ENCODE assay signal across 23 cellular contexts in genomic region chr2:195570329-195570728, GRCh38.
DNase-seq lines count a peak whose midpoint lies in the region; ATAC-seq, FAIRE-seq and TF ChIP-seq lines count a peak whose summit lies in the region.
"Had no signal": no experiment of that assay in that cellular context is flagged by ENCODE, and none has a peak within 500 bp of the region (broad histone marks: within the 10 kb centered on the region; RNA-seq: fewer than 3 reads in every experiment).

No MANE protein-coding gene starts in this region.

- H3K4me3 Mint-ChIP-seq in activated naive CD4-positive, alpha-beta T cell treated with anti-CD3 and anti-CD28 coated beads, Interleukin-2, amount 50 U/mL, for 24 hours, result peak overlapping the region; percentile 11
- H3K4me3 Mint-ChIP-seq in CD8-positive, alpha-beta T cell, result no peak overlapping the region
- H3K4me3 Mint-ChIP-seq: T-helper 1 cell treated with Interleukin-12 subunit alpha and Interleukin-12 subunit beta and Interleukin-4 antibody, amounts not matched to agents 30 μg/mL and 1 μg/mL, for 36 hours; type B pancreatic cell had no signal

- H3K27me3 Mint-ChIP-seq in activated naive CD4-positive, alpha-beta T cell treated with anti-CD3 and anti-CD28 coated beads, Interleukin-2, amount 50 U/mL, for 24 hours, result no peaks in the 10 kb centered on the region
- no peaks in the 10 kb centered on the region for H3K27me3 Mint-ChIP-seq in CD8-positive, alpha-beta T cell (ENCODE audit: low read depth)
- H3K27me3 Mint-ChIP-seq: type B pancreatic cell had no signal

- peak overlapping the region; percentile 57 for H3K27ac Mint-ChIP-seq in activated naive CD4-positive, alpha-beta T cell treated with anti-CD3 and anti-CD28 coated beads, Interleukin-2, amount 50 U/mL, for 24 hours
- no peak overlapping the region for H3K27ac Mint-ChIP-seq in CD8-positive, alpha-beta T cell
- H3K27ac Mint-ChIP-seq: activated T-helper 2 cell treated with anti-CD3 and anti-CD28 coated beads, Interferon-gamma antibody, Interleukin-2, Interleukin-4, amounts not matched to agents 10 μg/mL and 5 μg/mL and 100 μg/mL, durations not matched to agents 14 hours and 24 hours and 36 hours; type B pancreatic cell had no signal

- H3K4me3 ChIP-seq in endothelial cell of umbilical vein (replicated peaks in 1 of 3; ENCODE audit: insufficient read depth in 1 of 3, low read depth in 1 of 3, low read length in 3 of 3) (no peak overlapping the region), aorta (ENCODE audit: low read length in 2 of 2) (no peak overlapping the region)
- H3K4me3 ChIP-seq in CD8-positive, alpha-beta T cell (ENCODE audit: low read depth, low read length), result no peak overlapping the region

- no peak overlapping the region for H2AFZ ChIP-seq in endothelial cell of umbilical vein (ENCODE audit: low read depth, low read length)

- no peak for ATAC-seq in aorta (ENCODE audit: low FRiP score)
- ATAC-seq in CD8-positive, alpha-beta T cell, result no peak
- ATAC-seq: PC-3 had no signal

- no peak for TF ChIP-seq POLR2A in endothelial cell of umbilical vein (IDR thresholded peaks at IDR 0.05; ENCODE audit: low read depth, low read length)

- CTCF ChIA-PET in endothelial cell of umbilical vein (lab: Charles Lee), result interaction anchor here (1.0 to 1.6 kb wide), 3 partner anchors 13 to 368 kb away, joined by 3 to 5 read pairs (median 3); no protein-coding TSS in a partner anchor
- CTCF ChIA-PET in CD8-positive, alpha-beta T cell (lab: Charles Lee), result interaction anchor here (0.7 to 3.2 kb wide), 7 partner anchors 37 to 107 kb away, joined by 3 to 9 read pairs (median 6); no protein-coding TSS in a partner anchor

- no peak overlapping the region for H3K27ac ChIP-seq in endothelial cell of umbilical vein (ENCODE audit: insufficient read depth, low read depth, low read length)
- no peak overlapping the region for H3K27ac ChIP-seq in aorta (ENCODE audit: low read depth in 1 of 2, low read length in 2 of 2)
- H3K27ac ChIP-seq in CD8-positive, alpha-beta T cell (ENCODE audit: low read depth, low read length), result no peak overlapping the region
- H3K27ac ChIP-seq: C4-2B had no signal

- 86 to 91% methylated on average over 2 of the region's 2 CpGs for WGBS in aorta, 2 donors

- H3K9me3 ChIP-seq in endothelial cell of umbilical vein (replicated peaks; ENCODE audit: control insufficient read depth, insufficient read depth, low read length) (no peaks in the 10 kb centered on the region), aorta (ENCODE audit: control insufficient read depth, low read length) (no peaks in the 10 kb centered on the region)
- H3K9me3 ChIP-seq in CD8-positive, alpha-beta T cell (ENCODE audit: low read length), result no peaks in the 10 kb centered on the region

- POLR2A ChIA-PET in endothelial cell of umbilical vein (lab: Charles Lee), result no interaction called here
- POLR2A ChIA-PET in CD8-positive, alpha-beta T cell (lab: Charles Lee), result interaction anchor here (0.8 to 1.5 kb wide), 4 partner anchors 8 to 86 kb away, joined by 3 to 6 read pairs (median 4); partner anchors contain the start of gene SLC39A10

- no peaks in the 10 kb centered on the region for H3K9me3 Mint-ChIP-seq in activated naive CD4-positive, alpha-beta T cell treated with anti-CD3 and anti-CD28 coated beads, Interleukin-2, amount 50 U/mL, for 24 hours
- H3K9me3 Mint-ChIP-seq in CD8-positive, alpha-beta T cell, result no peaks in the 10 kb centered on the region
- H3K9me3 Mint-ChIP-seq: activated T-helper 2 cell treated with anti-CD3 and anti-CD28 coated beads, Interferon-gamma antibody, Interleukin-2, Interleukin-4, amounts not matched to agents 10 μg/mL and 5 μg/mL and 100 μg/mL, durations not matched to agents 14 hours and 24 hours and 36 hours; type B pancreatic cell had no signal

- no TSS peak for BruUV-seq in endothelial cell of umbilical vein (replicated peaks; lab: Mats Ljungman, UMichigan)

- peaks cover 68% of the 10 kb centered on the region for H3K4me1 Mint-ChIP-seq in activated naive CD4-positive, alpha-beta T cell treated with anti-CD3 and anti-CD28 coated beads, Interleukin-2, amount 50 U/mL, for 24 hours
- H3K4me1 Mint-ChIP-seq in CD8-positive, alpha-beta T cell (ENCODE audit: low read depth), result peaks cover 54% of the 10 kb centered on the region

- FAIRE-seq in endothelial cell of umbilical vein (lab: Jason Lieb, UNC), result no peak

- intact Hi-C loops in endothelial cell of umbilical vein (cut with micrococcal nuclease) (no loop called here), aorta (cut with DNase I) (no loop called here)
- intact Hi-C loops in CD8-positive, alpha-beta T cell (cut with DNase I, micrococcal nuclease), result loop anchor here in 1 of 2 experiments (5.0 kb wide), 1 partner anchor 73 kb away; no protein-coding TSS in a partner anchor

- H3K36me3 ChIP-seq in endothelial cell of umbilical vein (ENCODE audit: control insufficient read depth in 2 of 2, extremely low read depth in 1 of 2, insufficient read depth in 2 of 2, low read length in 2 of 2), result no peaks in the 10 kb centered on the region
- no peaks in the 10 kb centered on the region for H3K36me3 ChIP-seq in aorta (ENCODE audit: control insufficient read depth in 1 of 2, insufficient read depth in 2 of 2, low read length in 1 of 2)
- no peaks in the 10 kb centered on the region for H3K36me3 ChIP-seq in CD8-positive, alpha-beta T cell (ENCODE audit: insufficient read depth, low read length)

- H3K79me2 ChIP-seq in endothelial cell of umbilical vein (ENCODE audit: control insufficient read depth, insufficient read depth, low read length), result no peaks in the 10 kb centered on the region

- H3K27me3 ChIP-seq in endothelial cell of umbilical vein (ENCODE audit: control insufficient read depth in 2 of 2, insufficient read depth in 2 of 2, low read length in 2 of 2) (no peaks in the 10 kb centered on the region), aorta (ENCODE audit: control insufficient read depth in 1 of 2, insufficient read depth in 2 of 2, low read length in 1 of 2) (no peaks in the 10 kb centered on the region)
- H3K27me3 ChIP-seq in CD8-positive, alpha-beta T cell (ENCODE audit: insufficient read depth, low read length), result no peaks in the 10 kb centered on the region

- no peak overlapping the region for H3K9ac ChIP-seq in endothelial cell of umbilical vein (replicated peaks; ENCODE audit: extremely low read depth, insufficient read depth, low read length)

- dilution Hi-C loops in endothelial cell of umbilical vein (cut with MboI; ENCODE audit: extremely low pct_ligation_motif_present, low sequenced_read_pairs), result no loop called here

- H3K36me3 Mint-ChIP-seq in activated naive CD4-positive, alpha-beta T cell treated with anti-CD3 and anti-CD28 coated beads, Interleukin-2, amount 50 U/mL, for 24 hours, result peaks cover 1% of the 10 kb centered on the region
- no peaks in the 10 kb centered on the region for H3K36me3 Mint-ChIP-seq in CD8-positive, alpha-beta T cell
- H3K36me3 Mint-ChIP-seq: type B pancreatic cell had no signal

- DNase-seq in activated naive CD4-positive, alpha-beta T cell treated with Interleukin-2 at 50 U/mL for 16 hours, result no peak
- DNase-seq in NCI-H748 (lab: John Stamatoyannopoulos, UW; ENCODE audit: unreplicated experiment), result peak; percentile 69
- DNase-seq in endothelial cell of umbilical vein (ENCODE audit: low read depth, low spot score), result peak; percentile 9
- no peak for DNase-seq in NAMALWA (ENCODE audit: low spot score)
- DNase-seq in aorta, result no peak
- no peak for DNase-seq in CD8-positive, alpha-beta T cell
- DNase-seq in NCI-H2029 (lab: John Stamatoyannopoulos, UW), result no peak
- DNase-seq: activated CD4-positive, alpha-beta T cell treated with anti-CD3 and anti-CD28 coated beads, Interleukin-2, amount 50 U/mL, for 1 hour; activated CD8-positive, alpha-beta memory T cell treated with anti-CD3 and anti-CD28 coated beads, Interleukin-2, amount 50 U/mL, for 48 hours; DMS 273 treated with DMSO at 0.1 percent for 48 hours; head of caudate nucleus; NCI-H1105 treated with DMSO at 0.1 percent for 48 hours; NCI-H2171 treated with DMSO at 0.1 percent for 48 hours; NCI-H82; PC-3; Right ventricle myocardium superior; stimulated activated CD4-positive, alpha-beta T cell treated with anti-CD3 and anti-CD28 coated beads, Interleukin-12 subunit alpha, Interleukin-12 subunit beta, amount 100 ng/mL, for 4 hours; stimulated activated CD4-positive, alpha-beta T cell treated with anti-CD3 and anti-CD28 coated beads, Interleukin-4, amount 100 ng/mL, for 4 hours had no signal

- no peak for TF ChIP-seq CTCF in endothelial cell of umbilical vein (IDR thresholded peaks at IDR 0.05; ENCODE audit: extremely low read depth in 1 of 2, insufficient read depth in 1 of 2, low read depth in 1 of 2, low read length in 2 of 2)
- TF ChIP-seq CTCF in CD8-positive, alpha-beta T cell (IDR thresholded peaks at IDR 0.05), result no peak

- no peak overlapping the region for H3K4me2 ChIP-seq in endothelial cell of umbilical vein (ENCODE audit: insufficient read depth, low read length)

- no peaks in the 10 kb centered on the region for H3K9me1 ChIP-seq in endothelial cell of umbilical vein (replicated peaks; ENCODE audit: control insufficient read depth, extremely low read depth, insufficient read depth, low read length)

- no peaks in the 10 kb centered on the region for H3K4me1 ChIP-seq in endothelial cell of umbilical vein (ENCODE audit: control insufficient read depth, extremely low read depth, insufficient read depth, low read length)
- H3K4me1 ChIP-seq in aorta (ENCODE audit: control insufficient read depth in 1 of 2, insufficient read depth in 2 of 2, low read length in 2 of 2), result no peaks in the 10 kb centered on the region
- H3K4me1 ChIP-seq in CD8-positive, alpha-beta T cell (ENCODE audit: insufficient read depth, low read length), result peaks cover 15% of the 10 kb centered on the region

- no peaks in the 10 kb centered on the region for H4K20me1 ChIP-seq in endothelial cell of umbilical vein (replicated peaks; ENCODE audit: control insufficient read depth, extremely low read depth, insufficient read depth, low read length)

TF ChIP-seq in endothelial cell of umbilical vein, 7 proteins besides CTCF, POLR2A, EP300 and RAD21:
- TF ChIP-seq POLR2AphosphoS5 (IDR thresholded peaks at IDR 0.05; ENCODE audit: insufficient read depth, low read depth, low read length), result no peak
- no peak for TF ChIP-seq JUN (IDR thresholded peaks at IDR 0.05; ENCODE audit: borderline replicate concordance, insufficient read depth, insufficient read length, low read depth)

Comparison
In these comparisons a context has a peak if more than half of its experiments do, and no peak if none do; other contexts are left out.
1. DNase-seq: peak in NCI-H748 (single experiment) and endothelial cell of umbilical vein (single experiment); none in activated naive CD4-positive, alpha-beta T cell treated with Interleukin-2 at 50 U/mL for 16 hours (single experiment), NAMALWA (single experiment), aorta (0 of 2), CD8-positive, alpha-beta T cell (0 of 7) and NCI-H2029 (single experiment).